Comparison of ENCODE assay signal across 7 cellular contexts in genomic region chr2:162073776-162074578, GRCh38. TPM values are rescaled to one million over a fixed set of nuclear protein-coding genes. Genes with fewer than 3 reads are reported as not detected.
DNase-seq lines count a peak whose midpoint lies in the region; ATAC-seq, FAIRE-seq and TF ChIP-seq lines count a peak whose summit lies in the region.

DPP4 (minus strand) TSS chr2:162074215; CDS start chr2:162073981, 234 bp downstream.

- H3K4me2 ChIP-seq in MM.1S (ENCODE audit: low read depth, low read length) = peak within 1 kb of the TSS; percentile 87

- intact Hi-C loops in pancreas (cut with DNase I) = no loop called here
- intact Hi-C loops in uterus (cut with DNase I; ENCODE audit: low total_unique reads) = no loop called here

- H3K27ac ChIP-seq in MM.1S (ENCODE audit: low read length) = no peak within 1 kb of the TSS
- H3K27ac ChIP-seq in pancreas = no peak within 1 kb of the TSS
- peak within 1 kb of the TSS in 1 of 2 donors; percentile 51 for H3K27ac ChIP-seq in uterus

- in situ Hi-C loops in HAP-1 (cut with MboI; ENCODE audit: low sequenced_read_pairs) = no loop called here

- WGBS in pancreas, 2 donors = 1 to 2% methylated on average over 73 to 76 of the region's 76 CpGs

- ATAC-seq in GM18499 (IDR thresholded peaks at IDR 0.05; ENCODE audit: insufficient read depth, unreplicated experiment) (peak; percentile 73), pancreas (peak; percentile 89 to 96 (median 93))

- peak within 1 kb of the TSS; percentile 59 for H2AFZ ChIP-seq in MM.1S (ENCODE audit: low read length)

- H3K9me2 ChIP-seq in MM.1S (replicated peaks; ENCODE audit: insufficient read depth, low read length) = no peaks in the 10 kb centered on the region

- no peak for TF ChIP-seq CTCF in MM.1S (IDR thresholded peaks at IDR 0.05; ENCODE audit: low read length)
- TF ChIP-seq CTCF in fibroblast of villous mesenchyme (IDR thresholded peaks at IDR 0.05; ENCODE audit: insufficient read depth, low read depth, low read length) = no peak
- no peak for TF ChIP-seq CTCF in pancreas (IDR thresholded peaks at IDR 0.05)
- no peak for TF ChIP-seq CTCF in uterus (IDR thresholded peaks at IDR 0.05)

- no peaks in the 10 kb centered on the region for H4K20me1 ChIP-seq in MM.1S (ENCODE audit: insufficient read depth, low read length)

- H3F3A ChIP-seq in MM.1S (ENCODE audit: insufficient read depth, low read length) = no peaks in the 10 kb centered on the region

- peak within 1 kb of the TSS; percentile 40 for H3K4me3 ChIP-seq in HAP-1
- H3K4me3 ChIP-seq in MM.1S (ENCODE audit: low read length) = peak within 1 kb of the TSS; percentile 60
- H3K4me3 ChIP-seq in fibroblast of villous mesenchyme (ENCODE audit: low read depth, low read length) = peak within 1 kb of the TSS; percentile 91
- peak within 1 kb of the TSS; percentile 36 to 48 (median 42) for H3K4me3 ChIP-seq in pancreas
- peak within 1 kb of the TSS; percentile 39 to 43 for H3K4me3 ChIP-seq in uterus

- no peak for FAIRE-seq in pancreas (lab: Jason Lieb, UNC)

- DNase-seq in HAP-1 (ENCODE audit: low spot score in 2 of 2) = peak; percentile 31 to 54
- DNase-seq in MM.1S = peak; percentile 50
- DNase-seq in activated T-cell treated with anti-CD3 and anti-CD28 coated beads for 48 hours (ENCODE audit: low read depth) = peak; percentile 47
- DNase-seq in fibroblast of villous mesenchyme (ENCODE audit: low read depth) = no peak
- peak; percentile 55 to 87 (median 66) for DNase-seq in pancreas
- peak in 1 of 2 donors; percentile 19 for DNase-seq in uterus

- H3K4me1 ChIP-seq in HAP-1 (peaks cover 8% of the 10 kb centered on the region), MM.1S (ENCODE audit: low read length) (peaks cover 5% of the 10 kb centered on the region; the same call in 1 of the 2 replicates), pancreas (peaks cover 0 to 7% (median 0%) of the 10 kb centered on the region in 3 donors), uterus (peaks cover 0 to 4% of the 10 kb centered on the region in 2 donors)

- H3K79me2 ChIP-seq in MM.1S (ENCODE audit: low read length) = no peaks in the 10 kb centered on the region

- H3K27me3 ChIP-seq in HAP-1 (ENCODE audit: low read depth) (peaks cover 7% of the 10 kb centered on the region; the same call in 1 of the 2 replicates), MM.1S (replicated peaks; ENCODE audit: insufficient read depth, low read length) (peaks cover 5% of the 10 kb centered on the region; the same call in 1 of the 2 replicates), pancreas (no peaks in the 10 kb centered on the region), uterus (no peaks in the 10 kb centered on the region)

- H3K36me3 ChIP-seq in HAP-1 (replicated peaks) = no peaks in the 10 kb centered on the region
- no peaks in the 10 kb centered on the region for H3K36me3 ChIP-seq in MM.1S (replicated peaks; ENCODE audit: insufficient read depth, low read length)
- no peaks in the 10 kb centered on the region for H3K36me3 ChIP-seq in pancreas
- H3K36me3 ChIP-seq in uterus = no peaks in the 10 kb centered on the region

- no peak for TF ChIP-seq POLR2A in uterus (IDR thresholded peaks at IDR 0.05)

- H3K9me3 ChIP-seq in HAP-1 = no peaks in the 10 kb centered on the region
- H3K9me3 ChIP-seq in MM.1S (replicated peaks; ENCODE audit: insufficient read depth, low read length) = no peaks in the 10 kb centered on the region
- no peaks in the 10 kb centered on the region for H3K9me3 ChIP-seq in pancreas
- H3K9me3 ChIP-seq in uterus = no peaks in the 10 kb centered on the region

- no peak within 1 kb of the TSS for H3K9ac ChIP-seq in MM.1S (ENCODE audit: low read length)

RNA-seq across cellular contexts. Expression of gene DPP4, which starts in this region (rescaled TPM):
- total RNA-seq in fibroblast of villous mesenchyme = 58.6 and 130 TPM in 2 replicates
- 1 to 10 TPM in 5 of 6 donors, under 1 TPM in 1; 0.98 to 3.4 (median 2.4) TPM for total RNA-seq in pancreas
- 1 to 10 TPM; 1.3 to 6.4 TPM for polyA plus RNA-seq in pancreas
- total RNA-seq in uterus = 10 to 100 TPM in 1 of 4 donors, 1 to 10 TPM in 3; 1.8 to 36.3 (median 5.0) TPM

Comparison
In these comparisons a context has a peak if more than half of its experiments do, and no peak if none do; other contexts are left out.
1. H3K4me3 ChIP-seq: peak in every context shown above with its lines; median percentile 91 in fibroblast of villous mesenchyme; 60 in MM.1S; 42 in pancreas; 41 in uterus; 40 in HAP-1.